ENCODE assay signal across 18 cellular contexts in the genomic region with DNA sequence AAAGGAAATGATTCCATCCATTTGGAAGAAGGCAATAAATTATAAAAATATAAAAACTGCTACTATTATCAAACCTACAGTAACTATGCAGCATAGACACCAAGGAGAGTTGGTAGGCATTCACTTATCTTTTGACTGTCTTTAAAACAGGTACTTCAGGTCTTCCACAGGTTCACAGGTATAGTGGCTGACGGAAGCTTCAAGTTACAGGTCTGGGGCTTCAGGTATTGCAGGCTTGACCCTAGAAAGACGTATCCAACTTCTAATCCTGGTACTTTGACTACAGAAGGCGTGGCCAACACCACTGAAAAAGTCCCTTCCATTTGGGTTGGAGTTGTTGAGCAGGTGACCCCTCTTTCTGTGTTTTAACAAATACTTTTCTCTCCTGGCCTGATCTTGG. TPM values are rescaled to one million over a fixed set of nuclear protein-coding genes. Genes with fewer than 3 reads are reported as not detected.
DNase-seq lines count a peak whose midpoint lies in the region; ATAC-seq and TF ChIP-seq lines count a peak whose summit lies in the region.
"Had no signal": no experiment of that assay in that cellular context is flagged by ENCODE, and none has a peak within 500 bp of the region (broad histone marks: within the 10 kb centered on the region; RNA-seq: fewer than 3 reads in every experiment).

No MANE protein-coding gene starts in this region.

- TF ChIP-seq CTCF in HCT116 (IDR thresholded peaks at IDR 0.05 in 2 of 3, conservative IDR thresholded peaks at IDR 0.05 in 1 of 3; ENCODE audit: borderline replicate concordance in 1 of 3, insufficient read depth in 1 of 3, low read depth in 2 of 3, low read length in 2 of 3) (no peak), RWPE2 (IDR thresholded peaks at IDR 0.05; ENCODE audit: poor library complexity, severe bottlenecking) (no peak), esophagus squamous epithelium (IDR thresholded peaks at IDR 0.05) (no peak), type B pancreatic cell (conservative IDR thresholded peaks at IDR 0.05) (no peak), body of pancreas (IDR thresholded peaks at IDR 0.05) (no peak), GM10266 (IDR thresholded peaks at IDR 0.05; ENCODE audit: control insufficient read depth, insufficient read depth, low read depth, missing control alignments) (no peak)

- RAD21 ChIA-PET in HCT116 (lab: Charles Lee; ENCODE audit: low non-redundant PET in 1 of 2, low total read pairs in 2 of 2, uncharacterized antibody in 2 of 2, unreplicated experiment in 2 of 2): no interaction called here

- H3K9me2 ChIP-seq in HCT116 (ENCODE audit: insufficient read depth): no peaks in the 10 kb centered on the region

- POLR2A ChIA-PET in HCT116 (lab: Charles Lee): no interaction called here

- CTCF ChIA-PET in HCT116 (lab: Charles Lee): no interaction called here

- ATAC-seq in HCT116 (no peak), RWPE2 (ENCODE audit: low read depth) (no peak), GM19452 (IDR thresholded peaks at IDR 0.05; ENCODE audit: unreplicated experiment) (no peak), body of pancreas (no peak)
- ATAC-seq: CD8-positive, alpha-beta T cell; GM12878 had no signal

- H3K27me3 Mint-ChIP-seq in type B pancreatic cell: no peaks in the 10 kb centered on the region
- H3K27me3 Mint-ChIP-seq: B cell had no signal

- peak overlapping the region; percentile 51 for H3K27ac Mint-ChIP-seq in type B pancreatic cell
- H3K27ac Mint-ChIP-seq: B cell; CD8-positive, alpha-beta T cell had no signal

- TF ChIP-seq POLR2A in HCT116 (IDR thresholded peaks at IDR 0.05; ENCODE audit: borderline replicate concordance, extremely low read depth, insufficient read depth, insufficient read length) (no peak), esophagus squamous epithelium (IDR thresholded peaks at IDR 0.05) (no peak), body of pancreas (IDR thresholded peaks at IDR 0.05) (no peak)

- H3K79me2 ChIP-seq in HCT116 (ENCODE audit: insufficient read depth, low read length): no peaks in the 10 kb centered on the region

- no peak overlapping the region for H3K9ac ChIP-seq in HCT116 (ENCODE audit: low read length)
- H3K9ac ChIP-seq: BLaER1 treated with 17β-estradiol and CSF1 and Interleukin-3, amounts not matched to agents 10 nM and 100 nM; GM23248 had no signal

- H3K9me3 ChIP-seq in HCT116 (ENCODE audit: control insufficient read depth in 1 of 2, insufficient read depth in 1 of 2, low read depth in 1 of 2, low read length in 2 of 2) (no peaks in the 10 kb centered on the region), RWPE2 (ENCODE audit: severe bottlenecking) (no peaks in the 10 kb centered on the region), esophagus squamous epithelium (no peaks in the 10 kb centered on the region), body of pancreas (no peaks in the 10 kb centered on the region)
- H3K9me3 ChIP-seq: HAP-1 had no signal

- H3K4me2 ChIP-seq in HCT116 (ENCODE audit: low read length): peak overlapping the region; percentile 79; the same call in 1 of the 2 replicates
- H3K4me2 ChIP-seq: BLaER1 treated with 17β-estradiol and CSF1 and Interleukin-3, amounts not matched to agents 10 nM and 100 nM had no signal

- H3K9me3 Mint-ChIP-seq in type B pancreatic cell: no peaks in the 10 kb centered on the region
- H3K9me3 Mint-ChIP-seq: CD8-positive, alpha-beta T cell had no signal

- no peak overlapping the region for H3K4me3 ChIP-seq in HCT116 (replicated peaks in 1 of 2; ENCODE audit: low read depth in 1 of 2, low read length in 2 of 2)
- H3K4me3 ChIP-seq in RWPE2 (ENCODE audit: severe bottlenecking): no peak overlapping the region
- H3K4me3 ChIP-seq in esophagus squamous epithelium: no peak overlapping the region
- H3K4me3 ChIP-seq in body of pancreas: no peak overlapping the region
- H3K4me3 ChIP-seq: BLaER1 treated with 17β-estradiol and CSF1 and Interleukin-3, amounts not matched to agents 10 nM and 100 nM; GM12878; GM23248; HAP-1 had no signal

- H2AFZ ChIP-seq in HCT116 (ENCODE audit: low read depth, low read length, poor library complexity, severe bottlenecking): peak overlapping the region; percentile 97
- H2AFZ ChIP-seq: GM23248 had no signal

- H3K36me3 ChIP-seq in HCT116 (ENCODE audit: control insufficient read depth in 1 of 2, insufficient read depth in 2 of 2, low read length in 2 of 2): no peaks in the 10 kb centered on the region
- H3K36me3 ChIP-seq in RWPE2 (ENCODE audit: low read depth): no peaks in the 10 kb centered on the region
- H3K36me3 ChIP-seq in esophagus squamous epithelium: no peaks in the 10 kb centered on the region
- H3K36me3 ChIP-seq in body of pancreas (replicated peaks in 1 of 2; ENCODE audit: insufficient read depth in 1 of 2, low read depth in 2 of 2): no peaks in the 10 kb centered on the region
- H3K36me3 ChIP-seq: HAP-1 had no signal

- no peaks in the 10 kb centered on the region for H3K27me3 ChIP-seq in HCT116 (ENCODE audit: insufficient read depth, low read length)
- no peaks in the 10 kb centered on the region for H3K27me3 ChIP-seq in RWPE2 (ENCODE audit: insufficient read depth, poor library complexity, severe bottlenecking)
- H3K27me3 ChIP-seq in esophagus squamous epithelium: no peaks in the 10 kb centered on the region
- H3K27me3 ChIP-seq in body of pancreas: no peaks in the 10 kb centered on the region
- H3K27me3 ChIP-seq: BLaER1 treated with 17β-estradiol and CSF1 and Interleukin-3, amounts not matched to agents 10 nM and 100 nM had no signal

- no peak for TF ChIP-seq RAD21 in HCT116 (IDR thresholded peaks at IDR 0.05; ENCODE audit: low read depth)

- WGBS in esophagus squamous epithelium, 2 donors: 59 to 92% methylated on average over 3 of the region's 3 CpGs
- WGBS in body of pancreas, 2 donors: 79 to 88% methylated on average over 3 of the region's 3 CpGs

- H3K36me3 Mint-ChIP-seq in type B pancreatic cell: no peaks in the 10 kb centered on the region
- H3K36me3 Mint-ChIP-seq: CD8-positive, alpha-beta T cell had no signal

- peaks cover 4% of the 10 kb centered on the region for H3K4me1 Mint-ChIP-seq in type B pancreatic cell (ENCODE audit: unreplicated experiment)

- H3K4me1 ChIP-seq in HCT116 (ENCODE audit: control insufficient read depth in 1 of 2, insufficient read depth in 2 of 2, low read length in 2 of 2) (peaks cover 26 to 38% of the 10 kb centered on the region in 2 experiments), RWPE2 (ENCODE audit: insufficient read depth, poor library complexity, severe bottlenecking) (peaks cover 22% of the 10 kb centered on the region), esophagus squamous epithelium (peaks cover 12 to 50% (median 23%) of the 10 kb centered on the region in 3 donors), body of pancreas (peaks cover 13% of the 10 kb centered on the region)

- H3K27ac ChIP-seq in HCT116 (ENCODE audit: low read depth, low read length) (no peak overlapping the region), RWPE2 (ENCODE audit: poor library complexity, severe bottlenecking) (peak overlapping the region; percentile 90), esophagus squamous epithelium (peak overlapping the region in 3 of 4 donors; percentile 39 to 78 (median 71)), body of pancreas (no peak overlapping the region)
- H3K27ac ChIP-seq: BLaER1 treated with 17β-estradiol and CSF1 and Interleukin-3, amounts not matched to agents 10 nM and 100 nM; GM23248 had no signal

- H4K20me1 ChIP-seq in HCT116 (ENCODE audit: insufficient read depth): no peaks in the 10 kb centered on the region
- H4K20me1 ChIP-seq: BLaER1 treated with 17β-estradiol and CSF1 and Interleukin-3, amounts not matched to agents 10 nM and 100 nM had no signal

- BruUV-seq in HCT116 (replicated peaks; lab: Mats Ljungman, UMichigan): no TSS peak

- no peak overlapping the region for H3K4me3 Mint-ChIP-seq in type B pancreatic cell
- H3K4me3 Mint-ChIP-seq: B cell; CD8-positive, alpha-beta T cell had no signal

- intact Hi-C loops in HCT116 (cut with micrococcal nuclease) (no loop called here), esophagus squamous epithelium (cut with DNase I) (no loop called here), body of pancreas (cut with DNase I) (no loop called here)

- DNase-seq in HCT116 (ENCODE audit: low read depth, low spot score) (no peak), RWPE2 (ENCODE audit: low spot score) (no peak), esophagus squamous epithelium (lab: John Stamatoyannopoulos, UW) (no peak), type B pancreatic cell (ENCODE audit: extremely low spot score, unreplicated experiment) (no peak), body of pancreas (no peak), GM10266 (ENCODE audit: extremely low spot score) (no peak)
- DNase-seq: 8988T; Calu3; CD8-positive, alpha-beta T cell; DMS79 treated with DMSO at 0.1 percent for 48 hours; GF-D8; GM23248; IMR-90 had no signal

TF ChIP-seq in HCT116, 20 proteins besides CTCF, POLR2A, EP300 and RAD21:
- TF ChIP-seq EGR1 (IDR thresholded peaks at IDR 0.05; ENCODE audit: low read depth) (no peak), SP1 (IDR thresholded peaks at IDR 0.05; ENCODE audit: low read depth) (no peak)
TF ChIP-seq in HCT116: peak in this region for 0.

RNA-seq across cellular contexts. Expression of a gene that starts 35.6 kb away (rescaled TPM):
- 40.3 TPM for total RNA-seq in HCT116 (2021; ENCODE audit: unreplicated experiment)
- polyA plus RNA-seq in HCT116 (2012): 36.5 and 45.6 TPM in 2 replicates
- 10 to 100 TPM; 37.8 to 91.6 (median 63.5) TPM for total RNA-seq in esophagus squamous epithelium
- 44.5 and 50.8 TPM in 2 replicates for total RNA-seq in type B pancreatic cell (ENCODE audit: low replicate concordance)
- total RNA-seq in body of pancreas: 10 to 100 TPM; 40.5 to 90.6 TPM

RNA-seq across cellular contexts. Expression of a gene that starts 35.9 kb away (rescaled TPM):
- 148 TPM for total RNA-seq in HCT116 (2021; ENCODE audit: unreplicated experiment)
- 163 TPM in 2 replicates for polyA plus RNA-seq in HCT116 (2012)
- total RNA-seq in esophagus squamous epithelium: 100 to 1,000 TPM in 1 of 4 donors, 10 to 100 TPM in 3; 59.9 to 144 (median 78.5) TPM
- total RNA-seq in type B pancreatic cell (ENCODE audit: low replicate concordance): 95.9 and 109 TPM in 2 replicates
- total RNA-seq in body of pancreas: 100 to 1,000 TPM in 1 of 2 donors, 10 to 100 TPM in 1; 71.9 to 110 TPM

RNA-seq across cellular contexts. Expression of a gene that starts 42.9 kb away (rescaled TPM):
- total RNA-seq in HCT116 (2021; ENCODE audit: unreplicated experiment) (56.4 TPM), esophagus squamous epithelium (10 to 100 TPM in 3 of 4 donors, 1 to 10 TPM in 1; 2.6 to 17.9 (median 13.6) TPM), type B pancreatic cell (ENCODE audit: low replicate concordance) (37.3 and 75.7 TPM in 2 replicates), body of pancreas (10 to 100 TPM; 19.5 to 50.4 TPM)
- polyA plus RNA-seq in HCT116 (2012): 36.8 and 39.4 TPM in 2 replicates

Comparison
In these comparisons a context has a peak if more than half of its experiments do, and no peak if none do; other contexts are left out.
1. H3K27ac ChIP-seq: peak in RWPE2 (single experiment) and esophagus squamous epithelium (3 of 4); none in HCT116 (single experiment) and body of pancreas (0 of 4).